32 cellular contexts compared by ENCODE assay signal in the genomic region with DNA sequence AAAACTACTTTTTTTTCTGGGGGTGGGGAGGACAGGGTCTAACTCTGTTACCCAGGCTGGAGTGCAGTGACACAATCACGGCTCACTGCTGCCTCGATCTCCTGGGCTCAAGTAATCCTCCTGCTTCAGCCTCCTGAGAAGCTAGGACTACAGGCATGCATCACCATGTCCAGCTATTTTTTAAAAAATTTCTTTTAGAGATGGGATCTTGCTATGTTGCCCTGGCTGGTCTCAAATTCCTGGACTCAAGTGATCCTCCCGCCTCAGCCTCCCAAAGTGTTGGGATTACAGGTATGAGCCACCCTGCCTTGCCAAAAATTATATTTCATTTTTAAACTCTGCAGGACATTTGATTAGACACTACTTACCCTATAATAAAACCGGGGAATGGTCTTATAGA.
"Had no signal": no experiment of that assay in that cellular context is flagged by ENCODE, and none has a peak within 500 bp of the region (broad histone marks: within the 10 kb centered on the region; RNA-seq: fewer than 3 reads in every experiment).

No MANE protein-coding gene starts in this region.

- DNase-seq: activated B cell treated with CpG ODN at 0.5 μM for 24 hours; activated CD4-positive, alpha-beta T cell treated with anti-CD3 and anti-CD28 coated beads for 48 hours; activated CD4-positive, alpha-beta T cell treated with anti-CD3 and anti-CD28 coated beads, Interleukin-2, amount 50 U/mL, for 1 hour; activated CD4-positive, alpha-beta T cell treated with anti-CD3 and anti-CD28 coated beads, Interleukin-2, amount 50 U/mL, for 48 hours; activated CD8-positive, alpha-beta memory T cell treated with anti-CD3 and anti-CD28 coated beads for 24 hours; activated CD8-positive, alpha-beta T cell treated with anti-CD3 and anti-CD28 coated beads for 36 hours; activated effector memory CD4-positive, alpha-beta T cell treated with Interleukin-2 at 50 U/mL for 16 hours; activated gamma-delta T cell treated with Interleukin-2 at 50 U/mL for 16 hours; activated naive CD4-positive, alpha-beta T cell treated with Interleukin-2 at 50 U/mL for 16 hours; activated naive CD8-positive, alpha-beta T cell treated with anti-CD3 and anti-CD28 coated beads for 36 hours; activated naive CD8-positive, alpha-beta T cell treated with anti-CD3 and anti-CD28 coated beads, Interleukin-2, amount 50 U/mL, for 24 hours; activated T-cell treated with anti-CD3 and anti-CD28 coated beads, Interleukin-2, amount 50 U/mL, for 4 hours; central memory CD4-positive, alpha-beta T cell; cerebellar nuclear complex; colonic mucosa; effector CD8-positive, alpha-beta T cell; esophagus squamous epithelium; foreskin melanocyte; T-cell; T1000; WERI-Rb-1 had no signal

- H3K9me3 ChIP-seq: ascending aorta, breast epithelium, colonic mucosa, esophagus squamous epithelium, gastroesophageal sphincter had no signal

- H3K27me3 Mint-ChIP-seq: activated B cell treated with CpG ODN at 0.5 μM for 24 hours; activated CD8-positive, alpha-beta T cell treated with anti-CD3 and anti-CD28 coated beads for 36 hours; activated naive CD4-positive, alpha-beta T cell treated with anti-CD3 and anti-CD28 coated beads, Interleukin-2, amount 50 U/mL, for 24 hours; activated naive CD8-positive, alpha-beta T cell treated with anti-CD3 and anti-CD28 coated beads for 36 hours; activated naive CD8-positive, alpha-beta T cell treated with anti-CD3 and anti-CD28 coated beads, Interleukin-2, amount 50 U/mL, for 24 hours; activated T-helper 17 cell treated with anti-CD3 and anti-CD28 coated beads, Interleukin-2, amount 50 U/mL, for 72 hours; T-cell had no signal

- H3K27ac Mint-ChIP-seq: activated B cell treated with CpG ODN at 0.5 μM for 24 hours; activated CD8-positive, alpha-beta T cell treated with anti-CD3 and anti-CD28 coated beads for 36 hours; activated naive CD4-positive, alpha-beta T cell treated with anti-CD3 and anti-CD28 coated beads, Interleukin-2, amount 50 U/mL, for 24 hours; activated naive CD8-positive, alpha-beta T cell treated with anti-CD3 and anti-CD28 coated beads for 36 hours; activated naive CD8-positive, alpha-beta T cell treated with anti-CD3 and anti-CD28 coated beads, Interleukin-2, amount 50 U/mL, for 24 hours; brain; T-helper 1 cell treated with Interleukin-12 subunit alpha and Interleukin-12 subunit beta and Interleukin-4 antibody, amounts not matched to agents 30 μg/mL and 1 μg/mL, for 36 hours; T-helper 2 cell treated with Interferon-gamma antibody and Interleukin-4, amounts not matched to agents 5 μg/mL and 100 μg/mL, for 36 hours had no signal

- ATAC-seq: activated CD4-positive, CD25-positive, alpha-beta regulatory T cell treated with anti-CD3 and anti-CD28 coated beads, Interleukin-2, amount 50 U/mL, for 24 hours; activated CD8-positive, alpha-beta T cell treated with anti-CD3 and anti-CD28 coated beads for 36 hours; activated naive CD8-positive, alpha-beta T cell treated with anti-CD3 and anti-CD28 coated beads, Interleukin-2, amount 50 U/mL, for 24 hours; activated T-cell treated with anti-CD3 and anti-CD28 coated beads, Interleukin-2, amount 50 U/mL, for 4 hours; activated T-helper 17 cell treated with anti-CD3 and anti-CD28 coated beads, Interleukin-2, amount 50 U/mL, for 72 hours; gastroesophageal sphincter; T-cell had no signal

- H3K4me1 ChIP-seq: breast epithelium had no signal

- H3K4me3 ChIP-seq: ascending aorta, breast epithelium, cardiac muscle cell, colonic mucosa, esophagus squamous epithelium, gastroesophageal sphincter had no signal

- H3K36me3 ChIP-seq: breast epithelium, colonic mucosa had no signal

- H3K27me3 ChIP-seq: ascending aorta, breast epithelium, cardiac muscle cell, colonic mucosa, esophagus squamous epithelium, gastroesophageal sphincter had no signal

- H3K4me3 Mint-ChIP-seq: activated B cell treated with CpG ODN at 0.5 μM for 24 hours; activated CD8-positive, alpha-beta T cell treated with anti-CD3 and anti-CD28 coated beads for 36 hours; activated naive CD4-positive, alpha-beta T cell treated with anti-CD3 and anti-CD28 coated beads, Interleukin-2, amount 50 U/mL, for 24 hours; activated naive CD8-positive, alpha-beta T cell treated with anti-CD3 and anti-CD28 coated beads for 36 hours; activated naive CD8-positive, alpha-beta T cell treated with anti-CD3 and anti-CD28 coated beads, Interleukin-2, amount 50 U/mL, for 24 hours; activated T-cell treated with anti-CD3 and anti-CD28 coated beads, Interleukin-2, amount 50 U/mL, for 4 hours; activated T-helper 17 cell treated with anti-CD3 and anti-CD28 coated beads, Interleukin-2, amount 50 U/mL, for 72 hours; brain; T-cell; T-helper 1 cell treated with Interleukin-12 subunit alpha and Interleukin-12 subunit beta and Interleukin-4 antibody, amounts not matched to agents 30 μg/mL and 1 μg/mL, for 36 hours; T-helper 2 cell treated with Interferon-gamma antibody and Interleukin-4, amounts not matched to agents 5 μg/mL and 100 μg/mL, for 36 hours had no signal

- H3K27ac ChIP-seq: ascending aorta, breast epithelium, cardiac muscle cell, colonic mucosa, epithelial cell of prostate, esophagus squamous epithelium, gastroesophageal sphincter, WERI-Rb-1 had no signal
